11 cellular contexts compared by ENCODE assay signal in genomic region chr15:67242665-67243064, GRCh38. TPM values are rescaled to one million over a fixed set of nuclear protein-coding genes. Genes with fewer than 3 reads are reported as not detected.
DNase-seq lines count a peak whose midpoint lies in the region; FAIRE-seq and TF ChIP-seq lines count a peak whose summit lies in the region.
"Had no signal": no experiment of that assay in that cellular context is flagged by ENCODE, and none has a peak within 500 bp of the region (broad histone marks: within the 10 kb centered on the region; RNA-seq: fewer than 3 reads in every experiment).

No MANE protein-coding gene starts in this region.

- H3K27ac ChIP-seq in small intestine (ENCODE audit: low read depth in 1 of 2, low read length in 1 of 2): no peak overlapping the region

- 49 to 72% (median 62%) methylated on average over 3 of the region's 3 CpGs for WGBS in small intestine, 3 donors

- no peak for FAIRE-seq in small intestine (lab: Jason Lieb, UNC)
- FAIRE-seq: TTC549 had no signal

- H3K36me3 ChIP-seq in small intestine (ENCODE audit: control insufficient read depth in 2 of 2, insufficient read depth in 2 of 2, low read length in 2 of 2): no peaks in the 10 kb centered on the region

- H3K27me3 ChIP-seq in small intestine (ENCODE audit: control insufficient read depth in 2 of 2, insufficient read depth in 2 of 2, low read length in 2 of 2): no peaks in the 10 kb centered on the region

- peaks cover 0 to 13% of the 10 kb centered on the region in 2 donors for H3K4me1 ChIP-seq in small intestine (ENCODE audit: control insufficient read depth in 2 of 2, insufficient read depth in 1 of 2, low read depth in 1 of 2, low read length in 1 of 2)

- no peak overlapping the region for H3K4me3 ChIP-seq in fibroblast of mammary gland (ENCODE audit: control insufficient read depth, low read depth, low read length)
- H3K4me3 ChIP-seq in small intestine (ENCODE audit: low read depth in 1 of 2, low read length in 2 of 2): no peak overlapping the region

- TF ChIP-seq CTCF in fibroblast of mammary gland (conservative IDR thresholded peaks at IDR 0.05; ENCODE audit: control insufficient read depth, insufficient read depth, low read depth, low read length): no peak

- DNase-seq in AG08395 (ENCODE audit: low spot score) (peak; percentile 43), H4 (ENCODE audit: low spot score) (peak; percentile 40), SKM-1 treated with dmso at 0.1 percent for 144 hours (lab: John Stamatoyannopoulos, UW; ENCODE audit: unreplicated experiment) (peak; percentile 51), fibroblast of mammary gland (ENCODE audit: low read depth) (peak; percentile 24), mesenteric fat pad (ENCODE audit: low spot score) (no peak), small intestine (no peak), NCI-H146 treated with DMSO at 0.1 percent for 48 hours (lab: John Stamatoyannopoulos, UW; ENCODE audit: unreplicated experiment) (no peak)
- no peak for DNase-seq in effector CD4-positive, alpha-beta T cell
- DNase-seq: activated gamma-delta T cell, NCI-H526 treated with DMSO at 0.1 percent for 48 hours had no signal

- no peaks in the 10 kb centered on the region for H3K9me3 ChIP-seq in small intestine (ENCODE audit: control insufficient read depth, low read depth)

RNA-seq across cellular contexts. Expression of gene AAGAB, which starts 11.8 kb away (rescaled TPM):
- total RNA-seq in H4 (2014; rRNA removed; shearing (Covaris generic)): 65.8 and 87.8 TPM in 2 replicates
- 26.1 TPM for total RNA-seq in mesenteric fat pad
- 10 to 100 TPM; 23.0 to 27.9 (median 24.6) TPM for polyA plus RNA-seq in small intestine

RNA-seq across cellular contexts. Expression of gene IQCH, which starts 11.9 kb away (rescaled TPM):
- total RNA-seq in H4 (2014; rRNA removed; shearing (Covaris generic)): 0.43 and 1.4 TPM in 2 replicates
- 0.45 TPM for total RNA-seq in mesenteric fat pad
- under 1 TPM in 2 of 3 donors, not detected in 1; 0.27 to 0.36 TPM for polyA plus RNA-seq in small intestine

Comparison
In these comparisons a context has a peak if more than half of its experiments do, and no peak if none do; other contexts are left out.
1. DNase-seq: peak in AG08395 (single experiment), H4 (single experiment), SKM-1 treated with dmso at 0.1 percent for 144 hours (single experiment) and fibroblast of mammary gland (single experiment); none in effector CD4-positive, alpha-beta T cell (single experiment), mesenteric fat pad (single experiment), small intestine (single experiment) and NCI-H146 treated with DMSO at 0.1 percent for 48 hours (single experiment).